18 cellular contexts compared by ENCODE assay signal in the genomic region with DNA sequence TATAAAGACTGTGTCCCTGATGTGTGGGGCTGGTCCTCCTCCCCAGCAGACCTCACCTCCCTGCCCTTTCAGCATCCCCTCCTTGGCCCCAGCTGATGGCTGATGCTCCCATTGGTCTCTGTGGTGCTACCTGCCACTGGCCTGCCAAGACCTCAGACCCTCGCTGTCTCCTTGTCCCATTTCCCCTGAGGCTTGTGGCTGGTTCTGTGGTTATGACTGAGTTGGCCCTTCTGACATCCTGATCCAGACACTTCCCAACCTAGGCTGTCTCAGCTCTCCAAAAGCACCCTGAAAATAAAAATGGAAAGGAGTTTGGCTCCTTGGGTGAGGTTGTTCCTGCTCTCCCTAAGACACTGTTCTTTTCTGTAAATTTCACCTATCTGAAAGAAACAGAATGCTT.
DNase-seq lines count a peak whose midpoint lies in the region; FAIRE-seq lines count a peak whose summit lies in the region.
"Had no signal": no experiment of that assay in that cellular context is flagged by ENCODE, and none has a peak within 500 bp of the region (broad histone marks: within the 10 kb centered on the region; RNA-seq: fewer than 3 reads in every experiment).

No MANE protein-coding gene starts in this region.

- H3K36me3 ChIP-seq in GM23248 (ENCODE audit: low read depth) (no peaks in the 10 kb centered on the region), adipocyte (ENCODE audit: control insufficient read depth, insufficient read depth, low read length, severe bottlenecking) (no peaks in the 10 kb centered on the region)

- H3K4me3 ChIP-seq in GM23248 (no peak overlapping the region), adipocyte (ENCODE audit: low read length) (peak overlapping the region; percentile 74)

- in situ Hi-C loops in GM23248 (cut with MboI): no loop called here

- 83 to 92% methylated on average over 1 of the region's 1 CpG for WGBS in GM23248 (ENCODE audit: low coverage in 1 of 2, low lambda C conversion rate in 2 of 2, missing lambda C conversion rate in 2 of 2), 2 experiments

- H3K4me2 ChIP-seq in GM23248 (ENCODE audit: unreplicated experiment): peak overlapping the region; percentile 82

- no peaks in the 10 kb centered on the region for H4K20me1 ChIP-seq in GM23248 (ENCODE audit: insufficient read depth)

- H3K27ac ChIP-seq in GM23248: peak overlapping the region; percentile 94
- H3K27ac ChIP-seq: parathyroid adenoma had no signal

- no peaks in the 10 kb centered on the region for H3K79me2 ChIP-seq in GM23248 (ENCODE audit: insufficient read depth)
- H3K79me2 ChIP-seq: parathyroid adenoma had no signal

- H3K9ac ChIP-seq in GM23248 (peak overlapping the region; percentile 82), adipocyte (ENCODE audit: low read length) (peak overlapping the region; percentile 78)
- H3K9ac ChIP-seq: parathyroid adenoma had no signal

- DNase-seq in GM23248 (no peak), adipocyte (ENCODE audit: low read depth) (no peak), myocyte (ENCODE audit: low read depth) (peak; percentile 46), urothelium cell line (ENCODE audit: low spot score) (no peak), foreskin melanocyte (no peak), DMS53 treated with DMSO at 0.1 percent for 48 hours (lab: John Stamatoyannopoulos, UW; ENCODE audit: unreplicated experiment) (no peak), AML-193 (lab: John Stamatoyannopoulos, UW) (no peak)
- DNase-seq: activated CD8-positive, alpha-beta memory T cell treated with anti-CD3 and anti-CD28 coated beads, Interleukin-2, amount 50 U/mL, for 48 hours; activated naive CD8-positive, alpha-beta T cell treated with anti-CD3 and anti-CD28 coated beads, Interleukin-2, amount 50 U/mL, for 24 hours; DND-41; left cardiac atrium; MM.1S; naive thymus-derived CD4-positive, alpha-beta T cell; NCI-H526 treated with DMSO at 0.1 percent for 48 hours; right cardiac atrium; stimulated activated CD4-positive, alpha-beta T cell treated with anti-CD3 and anti-CD28 coated beads, Interleukin-15, amount 100 ng/mL, for 24 hours; stimulated activated CD8-positive, alpha-beta memory T cell treated with anti-CD3 and anti-CD28 coated beads, Interleukin-4, amount 100 ng/mL, for 48 hours had no signal

- peaks cover 21% of the 10 kb centered on the region for H3K4me1 ChIP-seq in GM23248 (ENCODE audit: insufficient read depth)
- peaks cover 34% of the 10 kb centered on the region for H3K4me1 ChIP-seq in adipocyte (ENCODE audit: control insufficient read depth, insufficient read depth, low read length)
- H3K4me1 ChIP-seq: parathyroid adenoma had no signal

- peak overlapping the region; percentile 82 for H2AFZ ChIP-seq in GM23248
- H2AFZ ChIP-seq: parathyroid adenoma had no signal

- FAIRE-seq in urothelium cell line (lab: Jason Lieb, UNC): peak; percentile 30

- no peaks in the 10 kb centered on the region for H3K27me3 ChIP-seq in GM23248 (replicated peaks; ENCODE audit: insufficient read depth)
- H3K27me3 ChIP-seq in adipocyte (replicated peaks; ENCODE audit: control insufficient read depth, insufficient read depth, low read length): no peaks in the 10 kb centered on the region

- no peaks in the 10 kb centered on the region for H3K9me2 ChIP-seq in GM23248 (ENCODE audit: insufficient read depth)

- H3F3A ChIP-seq in GM23248 (ENCODE audit: insufficient read depth): peaks cover 18% of the 10 kb centered on the region

- H3K9me3 ChIP-seq in GM23248 (ENCODE audit: low read depth) (no peaks in the 10 kb centered on the region), adipocyte (ENCODE audit: control insufficient read depth, low read length) (no peaks in the 10 kb centered on the region)
